In the genomic region with DNA sequence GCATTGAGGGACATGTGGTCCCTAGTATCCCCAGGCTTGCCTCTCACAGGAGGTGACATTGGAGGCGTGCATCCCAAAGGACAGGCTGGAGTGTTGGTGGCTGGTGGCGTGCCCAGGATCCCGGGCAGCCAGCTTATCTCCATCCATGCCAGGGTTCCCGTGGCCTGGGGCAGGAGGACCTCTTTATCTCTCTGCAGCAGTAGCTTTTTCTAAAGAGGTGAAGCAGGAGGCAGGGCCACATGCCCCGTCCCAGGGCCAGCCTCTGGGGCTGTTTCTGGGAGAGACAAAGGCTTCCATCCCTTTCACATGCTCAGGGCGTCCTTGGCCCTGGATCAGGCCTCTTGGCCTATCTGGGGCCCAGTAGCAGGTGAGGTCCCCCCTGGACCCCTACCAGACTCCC, we compare ENCODE assay signal across 23 cellular contexts. TPM values are rescaled to one million over a fixed set of nuclear protein-coding genes. Genes with fewer than 3 reads are reported as not detected.
"Had no signal": no experiment of that assay in that cellular context is flagged by ENCODE, and none has a peak within 500 bp of the region (broad histone marks: within the 10 kb centered on the region; RNA-seq: fewer than 3 reads in every experiment).

No MANE protein-coding gene starts in this region.

- ATAC-seq: activated CD4-positive, alpha-beta T cell treated with anti-CD3 and anti-CD28 coated beads for 36 hours; foreskin keratinocyte; stimulated activated naive CD8-positive, alpha-beta T cell treated with anti-CD3 and anti-CD28 coated beads, Interleukin-15, amount 100 ng/mL, for 72 hours; T-helper 17 cell had no signal

- H3K9me3 Mint-ChIP-seq: activated CD4-positive, alpha-beta memory T cell treated with anti-CD3 and anti-CD28 coated beads, Interleukin-2, amount 10 ng/mL, durations not matched to agents 7 days and 5 days; activated T-cell treated with anti-CD3 and anti-CD28 coated beads, Interleukin-2, amount 50 U/mL, for 24 hours; activated T-helper 2 cell treated with anti-CD3 and anti-CD28 coated beads, Interferon-gamma antibody, Interleukin-2, Interleukin-4, amounts not matched to agents 10 μg/mL and 5 μg/mL and 100 μg/mL, durations not matched to agents 14 hours and 24 hours and 36 hours; nephron; stimulated activated naive CD8-positive, alpha-beta T cell treated with anti-CD3 and anti-CD28 coated beads, Interleukin-15, amount 100 ng/mL, for 72 hours had no signal

- H3K4me1 Mint-ChIP-seq: activated CD4-positive, alpha-beta T cell treated with anti-CD3 and anti-CD28 coated beads for 36 hours had no signal

- H3K27me3 ChIP-seq: adrenal gland, vagina had no signal

- H3K4me3 ChIP-seq: adrenal gland, suprapubic skin, vagina had no signal

- H3K4me1 ChIP-seq: adrenal gland, foreskin keratinocyte, suprapubic skin had no signal

- H3K27ac ChIP-seq: adrenal gland, foreskin keratinocyte, suprapubic skin, vagina, WERI-Rb-1 had no signal

- H3K9me3 ChIP-seq: adrenal gland, suprapubic skin, vagina had no signal

- DNase-seq: activated CD4-positive, alpha-beta memory T cell treated with anti-CD3 and anti-CD28 coated beads, Interleukin-2, amount 10 ng/mL, durations not matched to agents 7 days and 5 days; activated CD4-positive, alpha-beta T cell treated with anti-CD3 and anti-CD28 coated beads for 36 hours; activated naive CD4-positive, alpha-beta T cell treated with anti-CD3 and anti-CD28 coated beads, Interleukin-2, amount 50 U/mL, for 16 hours; activated T-cell treated with anti-CD3 and anti-CD28 coated beads, Interleukin-2, amount 50 U/mL, for 24 hours; foreskin keratinocyte; hypothalamus; islet precursor cell; midbrain; nucleus accumbens; stimulated activated CD4-positive, alpha-beta T cell treated with anti-CD3 and anti-CD28 coated beads, Interleukin-2, amount 100 ng/mL, for 24 hours; stimulated activated naive CD8-positive, alpha-beta T cell treated with anti-CD3 and anti-CD28 coated beads, Interleukin-15, amount 100 ng/mL, for 72 hours; T-helper 17 cell; trophoblast cell; WERI-Rb-1 had no signal

- H3K4me3 Mint-ChIP-seq: activated CD4-positive, alpha-beta memory T cell treated with anti-CD3 and anti-CD28 coated beads, Interleukin-2, amount 10 ng/mL, durations not matched to agents 7 days and 5 days; activated CD4-positive, alpha-beta T cell treated with anti-CD3 and anti-CD28 coated beads for 36 hours; activated T-cell treated with anti-CD3 and anti-CD28 coated beads, Interleukin-2, amount 50 U/mL, for 24 hours; nephron; stimulated activated naive CD8-positive, alpha-beta T cell treated with anti-CD3 and anti-CD28 coated beads, Interleukin-15, amount 100 ng/mL, for 72 hours; T-helper 17 cell had no signal

- H3K27me3 Mint-ChIP-seq: activated CD4-positive, alpha-beta memory T cell treated with anti-CD3 and anti-CD28 coated beads, Interleukin-2, amount 10 ng/mL, durations not matched to agents 7 days and 5 days; activated CD4-positive, alpha-beta T cell treated with anti-CD3 and anti-CD28 coated beads for 36 hours; activated T-cell treated with anti-CD3 and anti-CD28 coated beads, Interleukin-2, amount 50 U/mL, for 24 hours; stimulated activated naive CD8-positive, alpha-beta T cell treated with anti-CD3 and anti-CD28 coated beads, Interleukin-15, amount 100 ng/mL, for 72 hours; T-helper 17 cell had no signal

- H3K36me3 ChIP-seq: adrenal gland, suprapubic skin, vagina, WERI-Rb-1 had no signal

- H3K27ac Mint-ChIP-seq: activated CD4-positive, alpha-beta memory T cell treated with anti-CD3 and anti-CD28 coated beads, Interleukin-2, amount 10 ng/mL, durations not matched to agents 7 days and 5 days; activated CD4-positive, alpha-beta T cell treated with anti-CD3 and anti-CD28 coated beads for 36 hours; activated T-helper 2 cell treated with anti-CD3 and anti-CD28 coated beads, Interferon-gamma antibody, Interleukin-2, Interleukin-4, amounts not matched to agents 10 μg/mL and 5 μg/mL and 100 μg/mL, durations not matched to agents 14 hours and 24 hours and 36 hours; nephron had no signal

RNA-seq across cellular contexts. Expression of a gene that starts 19.7 kb away (rescaled TPM):
- total RNA-seq: epithelial cell of proximal tubule, fibroblast of lung, foreskin keratinocyte, lung microvascular endothelial cell, renal cortical epithelial cell had no signal
- polyA plus RNA-seq: fibroblast of lung, foreskin keratinocyte had no signal
